ENCODE assay signal across 8 cellular contexts in genomic region chr6:106324726-106325335, GRCh38. TPM values are rescaled to one million over a fixed set of nuclear protein-coding genes. Genes with fewer than 3 reads are reported as not detected.
DNase-seq lines count a peak whose midpoint lies in the region; ATAC-seq lines count a peak whose summit lies in the region.

No MANE protein-coding gene starts in this region.

- H3K4me3 ChIP-seq in iPS-11a (ENCODE audit: low read depth, low read length) = peak overlapping the region; percentile 93

- peaks cover 14% of the 10 kb centered on the region for H3K27me3 Mint-ChIP-seq in activated CD8-positive, alpha-beta memory T cell treated with anti-CD3 and anti-CD28 coated beads, Interleukin-2, amount 10 ng/mL, durations not matched to agents 7 days and 5 days
- H3K27me3 Mint-ChIP-seq in activated CD4-positive, alpha-beta memory T cell treated with anti-CD3 and anti-CD28 coated beads for 36 hours = no peaks in the 10 kb centered on the region
- H3K27me3 Mint-ChIP-seq in stimulated activated memory B cell treated with anti-CD40 and anti-IgM and Interleukin-4, amounts not matched to agents 10 μg/mL and 1 μg/mL and 100 μg/mL, for 72 hours = peaks cover 22% of the 10 kb centered on the region

- peak overlapping the region; percentile 100 for H3K4me3 Mint-ChIP-seq in activated CD8-positive, alpha-beta memory T cell treated with anti-CD3 and anti-CD28 coated beads, Interleukin-2, amount 10 ng/mL, durations not matched to agents 7 days and 5 days
- H3K4me3 Mint-ChIP-seq in activated CD4-positive, alpha-beta memory T cell treated with anti-CD3 and anti-CD28 coated beads for 36 hours = peak overlapping the region; percentile 96
- peak overlapping the region; percentile 99 for H3K4me3 Mint-ChIP-seq in stimulated activated memory B cell treated with anti-CD40 and anti-IgM and Interleukin-4, amounts not matched to agents 10 μg/mL and 1 μg/mL and 100 μg/mL, for 72 hours

- intact Hi-C loops in activated CD4-positive, alpha-beta memory T cell treated with anti-CD3 and anti-CD28 coated beads for 36 hours (cut with micrococcal nuclease) = loop anchor here (1.0 to 2.0 kb wide), 3 partner anchors 188 to 304 kb away; partner anchors contain the start of genes QRSL1 and RTN4IP1

- POLR2A ChIA-PET in activated CD4-positive, alpha-beta memory T cell treated with anti-CD3 and anti-CD28 coated beads for 36 hours (lab: Charles Lee) = interaction anchor here (1.2 to 1.4 kb wide), 3 partner anchors 11 to 195 kb away, joined by 3 to 6 read pairs (median 5); no protein-coding TSS in a partner anchor

- no peak for DNase-seq in activated CD8-positive, alpha-beta memory T cell treated with anti-CD3 and anti-CD28 coated beads, Interleukin-2, amount 10 ng/mL, durations not matched to agents 7 days and 5 days
- DNase-seq in activated CD8-positive, alpha-beta memory T cell treated with anti-CD3 and anti-CD28 coated beads for 24 hours = no peak
- DNase-seq in activated CD4-positive, alpha-beta memory T cell treated with anti-CD3 and anti-CD28 coated beads for 36 hours = no peak
- DNase-seq in DMS153 (lab: John Stamatoyannopoulos, UW) (no peak), activated gamma-delta T cell (lab: John Stamatoyannopoulos, UW) (no peak)

- H3K36me3 Mint-ChIP-seq in activated CD8-positive, alpha-beta memory T cell treated with anti-CD3 and anti-CD28 coated beads, Interleukin-2, amount 10 ng/mL, durations not matched to agents 7 days and 5 days = peaks cover 26% of the 10 kb centered on the region
- peaks cover 3% of the 10 kb centered on the region for H3K36me3 Mint-ChIP-seq in activated CD4-positive, alpha-beta memory T cell treated with anti-CD3 and anti-CD28 coated beads for 36 hours
- H3K36me3 Mint-ChIP-seq in stimulated activated memory B cell treated with anti-CD40 and anti-IgM and Interleukin-4, amounts not matched to agents 10 μg/mL and 1 μg/mL and 100 μg/mL, for 72 hours = peaks cover 11% of the 10 kb centered on the region

- peaks cover 39% of the 10 kb centered on the region for H3K4me1 Mint-ChIP-seq in activated CD8-positive, alpha-beta memory T cell treated with anti-CD3 and anti-CD28 coated beads, Interleukin-2, amount 10 ng/mL, durations not matched to agents 7 days and 5 days
- peaks cover 43% of the 10 kb centered on the region for H3K4me1 Mint-ChIP-seq in activated CD4-positive, alpha-beta memory T cell treated with anti-CD3 and anti-CD28 coated beads for 36 hours (ENCODE audit: low read depth)
- peaks cover 49% of the 10 kb centered on the region for H3K4me1 Mint-ChIP-seq in stimulated activated memory B cell treated with anti-CD40 and anti-IgM and Interleukin-4, amounts not matched to agents 10 μg/mL and 1 μg/mL and 100 μg/mL, for 72 hours

- H3K27ac Mint-ChIP-seq in activated CD8-positive, alpha-beta memory T cell treated with anti-CD3 and anti-CD28 coated beads, Interleukin-2, amount 10 ng/mL, durations not matched to agents 7 days and 5 days = peak overlapping the region; percentile 98
- peak overlapping the region; percentile 94 for H3K27ac Mint-ChIP-seq in activated CD4-positive, alpha-beta memory T cell treated with anti-CD3 and anti-CD28 coated beads for 36 hours
- H3K27ac Mint-ChIP-seq in stimulated activated memory B cell treated with anti-CD40 and anti-IgM and Interleukin-4, amounts not matched to agents 10 μg/mL and 1 μg/mL and 100 μg/mL, for 72 hours = peak overlapping the region; percentile 98

- CTCF ChIA-PET in activated CD8-positive, alpha-beta memory T cell treated with anti-CD3 and anti-CD28 coated beads, Interleukin-2, amount 10 ng/mL, durations not matched to agents 7 days and 5 days (lab: Charles Lee) = interaction anchor here (1.0 to 2.0 kb wide), 6 partner anchors 9 to 789 kb away, joined by 4 to 7 read pairs (median 4); no protein-coding TSS in a partner anchor
- CTCF ChIA-PET in activated CD4-positive, alpha-beta memory T cell treated with anti-CD3 and anti-CD28 coated beads for 36 hours (lab: Charles Lee) = interaction anchor here (0.7 to 2.1 kb wide), 8 partner anchors 10 to 893 kb away, joined by 3 to 12 read pairs (median 4); partner anchors contain the start of gene CRYBG1

- no peaks in the 10 kb centered on the region for H3K9me3 Mint-ChIP-seq in activated CD8-positive, alpha-beta memory T cell treated with anti-CD3 and anti-CD28 coated beads, Interleukin-2, amount 10 ng/mL, durations not matched to agents 7 days and 5 days (ENCODE audit: low read depth)
- no peaks in the 10 kb centered on the region for H3K9me3 Mint-ChIP-seq in activated CD4-positive, alpha-beta memory T cell treated with anti-CD3 and anti-CD28 coated beads for 36 hours
- H3K9me3 Mint-ChIP-seq in stimulated activated memory B cell treated with anti-CD40 and anti-IgM and Interleukin-4, amounts not matched to agents 10 μg/mL and 1 μg/mL and 100 μg/mL, for 72 hours = no peaks in the 10 kb centered on the region

- no peak for ATAC-seq in activated CD8-positive, alpha-beta memory T cell treated with anti-CD3 and anti-CD28 coated beads, Interleukin-2, amount 10 ng/mL, durations not matched to agents 7 days and 5 days
- ATAC-seq in stimulated activated memory B cell treated with anti-CD40 and anti-IgM and Interleukin-4, amounts not matched to agents 10 μg/mL and 1 μg/mL and 100 μg/mL, for 72 hours = no peak
- ATAC-seq in HG03097 (IDR thresholded peaks at IDR 0.05; ENCODE audit: low FRiP score, unreplicated experiment) = no peak

RNA-seq across cellular contexts. Expression of gene ATG5, which starts 0.7 kb away (rescaled TPM):
- 10 to 100 TPM; 42.6 to 43.0 TPM for total RNA-seq in activated CD8-positive, alpha-beta memory T cell treated with anti-CD3 and anti-CD28 coated beads, Interleukin-2, amount 10 ng/mL, durations not matched to agents 7 days and 5 days
- total RNA-seq in activated CD4-positive, alpha-beta memory T cell treated with anti-CD3 and anti-CD28 coated beads for 36 hours = 10 to 100 TPM; 29.2 TPM

RNA-seq across cellular contexts. Expression of gene CRYBG1, which starts 35.7 kb away (rescaled TPM):
- total RNA-seq in activated CD8-positive, alpha-beta memory T cell treated with anti-CD3 and anti-CD28 coated beads, Interleukin-2, amount 10 ng/mL, durations not matched to agents 7 days and 5 days = 10 to 100 TPM; 44.1 to 62.7 TPM
- total RNA-seq in activated CD4-positive, alpha-beta memory T cell treated with anti-CD3 and anti-CD28 coated beads for 36 hours = 10 to 100 TPM; 38.4 to 39.3 TPM
